ENCODE assay signal across 20 cellular contexts in genomic region chr2:46361920-46362666, GRCh38.
DNase-seq lines count a peak whose midpoint lies in the region; ATAC-seq and TF ChIP-seq lines count a peak whose summit lies in the region.
"Had no signal": no experiment of that assay in that cellular context is flagged by ENCODE, and none has a peak within 500 bp of the region (broad histone marks: within the 10 kb centered on the region; RNA-seq: fewer than 3 reads in every experiment).

No MANE protein-coding gene starts in this region.

- no peak for DNase-seq in activated naive CD4-positive, alpha-beta T cell treated with anti-CD3 and anti-CD28 coated beads for 36 hours
- DNase-seq in right lobe of liver (no peak), type B pancreatic cell (ENCODE audit: extremely low spot score, unreplicated experiment) (no peak), kidney tubule cell (ENCODE audit: low spot score) (no peak), COLO829 (ENCODE audit: low spot score) (no peak)
- DNase-seq: activated CD8-positive, alpha-beta memory T cell treated with anti-CD3 and anti-CD28 coated beads for 24 hours; CD4-positive, CD25-positive, alpha-beta regulatory T cell; H9; kidney; mesendoderm; NCI-H1092; NCI-H187 treated with DMSO at 0.1 percent for 48 hours; NCI-H526; nucleus accumbens; T-helper 17 cell; WERI-Rb-1 had no signal

- peaks cover 55% of the 10 kb centered on the region for H3K4me1 ChIP-seq in Loucy (ENCODE audit: insufficient read depth, low read length, poor library complexity, severe bottlenecking)
- H3K4me1 ChIP-seq in right lobe of liver: peaks cover 0 to 23% (median 8%) of the 10 kb centered on the region in 4 donors

- no peaks in the 10 kb centered on the region for H3K9me3 Mint-ChIP-seq in activated naive CD4-positive, alpha-beta T cell treated with anti-CD3 and anti-CD28 coated beads, Interleukin-2, amount 50 U/mL, for 24 hours
- no peaks in the 10 kb centered on the region for H3K9me3 Mint-ChIP-seq in activated naive CD4-positive, alpha-beta T cell treated with anti-CD3 and anti-CD28 coated beads for 36 hours
- H3K9me3 Mint-ChIP-seq in type B pancreatic cell: no peaks in the 10 kb centered on the region
- H3K9me3 Mint-ChIP-seq: activated T-helper 1 cell treated with anti-CD3 and anti-CD28 coated beads, Interleukin-12 subunit alpha, Interleukin-12 subunit beta, Interleukin-2, Interleukin-4 antibody, amounts not matched to agents 30 ng/mL and 10 ng/mL and 1 ng/mL, durations not matched to agents 14 hours and 24 hours and 36 hours; CD4-positive, CD25-positive, alpha-beta regulatory T cell; H9 had no signal

- peaks cover 17% of the 10 kb centered on the region; the same call in 1 of the 2 replicates for H3K36me3 ChIP-seq in Loucy (ENCODE audit: insufficient read depth, low read length)
- peaks cover 1 to 53% (median 29%) of the 10 kb centered on the region in 4 donors for H3K36me3 ChIP-seq in right lobe of liver
- H3K36me3 ChIP-seq: WERI-Rb-1 had no signal

- no peak overlapping the region for H2AFZ ChIP-seq in Loucy (ENCODE audit: low read length)

- H3F3A ChIP-seq in Loucy (ENCODE audit: low read depth): peaks cover 12% of the 10 kb centered on the region; the same call in 1 of the 2 replicates

- H3K79me2 ChIP-seq in Loucy (ENCODE audit: insufficient read depth, low read length): no peaks in the 10 kb centered on the region

- H3K4me1 Mint-ChIP-seq in activated naive CD4-positive, alpha-beta T cell treated with anti-CD3 and anti-CD28 coated beads, Interleukin-2, amount 50 U/mL, for 24 hours: peaks cover 50% of the 10 kb centered on the region
- H3K4me1 Mint-ChIP-seq in activated naive CD4-positive, alpha-beta T cell treated with anti-CD3 and anti-CD28 coated beads for 36 hours (ENCODE audit: low read depth): peaks cover 25% of the 10 kb centered on the region
- H3K4me1 Mint-ChIP-seq in type B pancreatic cell (ENCODE audit: unreplicated experiment): peaks cover 10% of the 10 kb centered on the region
- H3K4me1 Mint-ChIP-seq: H9 had no signal

- intact Hi-C loops in activated naive CD4-positive, alpha-beta T cell treated with anti-CD3 and anti-CD28 coated beads for 36 hours (cut with micrococcal nuclease): loop anchor here (5.0 kb wide), 1 partner anchor 715 kb away; no protein-coding TSS in a partner anchor
- intact Hi-C loops in right lobe of liver (cut with DNase I): loop anchor here in 1 of 2 donors (10.0 kb wide), 1 partner anchor 347 kb away; no protein-coding TSS in a partner anchor

- 75% methylated on average over 1 of the region's 6 CpGs for WGBS in right lobe of liver (ENCODE audit: insufficient coverage, low coverage, low lambda C conversion rate, missing lambda C conversion rate)

- no peaks in the 10 kb centered on the region for H3K9me3 ChIP-seq in Loucy (ENCODE audit: insufficient read depth, low read depth, low read length)
- no peaks in the 10 kb centered on the region for H3K9me3 ChIP-seq in right lobe of liver
- H3K9me3 ChIP-seq: SJSA1 had no signal

- H4K20me1 ChIP-seq in Loucy (ENCODE audit: insufficient read depth, low read length, poor library complexity, severe bottlenecking): no peaks in the 10 kb centered on the region

- TF ChIP-seq CTCF in Loucy (conservative IDR thresholded peaks at IDR 0.05; ENCODE audit: low read length) (peak; percentile 22; the same call in 1 of the 2 replicates), right lobe of liver (IDR thresholded peaks at IDR 0.05) (no peak), type B pancreatic cell (conservative IDR thresholded peaks at IDR 0.05) (no peak)

- no peaks in the 10 kb centered on the region for H3K27me3 ChIP-seq in Loucy (ENCODE audit: insufficient read depth, low read length, poor library complexity, severe bottlenecking)
- H3K27me3 ChIP-seq in right lobe of liver: no peaks in the 10 kb centered on the region
- H3K27me3 ChIP-seq: SJSA1 had no signal

- H3K27ac ChIP-seq in right lobe of liver: peak overlapping the region in 2 of 3 donors; percentile 33 to 49
- H3K27ac ChIP-seq: SJSA1, WERI-Rb-1 had no signal

- peak in 1 of 4 donors; percentile 4 for ATAC-seq in right lobe of liver
- ATAC-seq: T-helper 17 cell had no signal

- peaks cover 2% of the 10 kb centered on the region for H3K36me3 Mint-ChIP-seq in activated naive CD4-positive, alpha-beta T cell treated with anti-CD3 and anti-CD28 coated beads, Interleukin-2, amount 50 U/mL, for 24 hours
- no peaks in the 10 kb centered on the region for H3K36me3 Mint-ChIP-seq in activated naive CD4-positive, alpha-beta T cell treated with anti-CD3 and anti-CD28 coated beads for 36 hours (ENCODE audit: low read depth)
- peaks cover 18% of the 10 kb centered on the region for H3K36me3 Mint-ChIP-seq in type B pancreatic cell
- H3K36me3 Mint-ChIP-seq: CD4-positive, CD25-positive, alpha-beta regulatory T cell had no signal

- H3K27ac Mint-ChIP-seq in activated naive CD4-positive, alpha-beta T cell treated with anti-CD3 and anti-CD28 coated beads, Interleukin-2, amount 50 U/mL, for 24 hours: peak overlapping the region; percentile 59
- no peak overlapping the region for H3K27ac Mint-ChIP-seq in activated naive CD4-positive, alpha-beta T cell treated with anti-CD3 and anti-CD28 coated beads for 36 hours
- H3K27ac Mint-ChIP-seq in type B pancreatic cell: peak overlapping the region; percentile 5
- H3K27ac Mint-ChIP-seq: H9, T-helper 17 cell had no signal

- no peak overlapping the region for H3K4me3 Mint-ChIP-seq in activated naive CD4-positive, alpha-beta T cell treated with anti-CD3 and anti-CD28 coated beads, Interleukin-2, amount 50 U/mL, for 24 hours
- no peak overlapping the region for H3K4me3 Mint-ChIP-seq in activated naive CD4-positive, alpha-beta T cell treated with anti-CD3 and anti-CD28 coated beads for 36 hours
- no peak overlapping the region for H3K4me3 Mint-ChIP-seq in type B pancreatic cell
- H3K4me3 Mint-ChIP-seq: activated T-helper 1 cell treated with anti-CD3 and anti-CD28 coated beads, Interleukin-12 subunit alpha, Interleukin-12 subunit beta, Interleukin-2, Interleukin-4 antibody, amounts not matched to agents 30 ng/mL and 10 ng/mL and 1 ng/mL, durations not matched to agents 14 hours and 24 hours and 36 hours; CD4-positive, CD25-positive, alpha-beta regulatory T cell; H9; T-helper 17 cell had no signal

- peak overlapping the region; percentile 43 for H3K9ac ChIP-seq in Loucy (ENCODE audit: low read depth, low read length, poor library complexity, severe bottlenecking)

- CTCF ChIA-PET in activated naive CD4-positive, alpha-beta T cell treated with anti-CD3 and anti-CD28 coated beads for 36 hours (lab: Charles Lee): interaction anchor here (0.5 to 2.5 kb wide), 9 partner anchors 11 to 526 kb away, joined by 3 to 20 read pairs (median 4); no protein-coding TSS in a partner anchor

- H3K4me2 ChIP-seq in Loucy (ENCODE audit: low read depth, low read length, poor library complexity, severe bottlenecking): peak overlapping the region; percentile 52

- no peaks in the 10 kb centered on the region for H3K9me2 ChIP-seq in Loucy (replicated peaks; ENCODE audit: low read depth, low read length)

- no peak for TF ChIP-seq POLR2A in right lobe of liver (IDR thresholded peaks at IDR 0.05)

- H3K4me3 ChIP-seq in Loucy (ENCODE audit: low read length, poor library complexity, severe bottlenecking) (peak overlapping the region; percentile 20), right lobe of liver (no peak overlapping the region)
- H3K4me3 ChIP-seq: SJSA1 had no signal

- H3K27me3 Mint-ChIP-seq in activated naive CD4-positive, alpha-beta T cell treated with anti-CD3 and anti-CD28 coated beads, Interleukin-2, amount 50 U/mL, for 24 hours: no peaks in the 10 kb centered on the region
- H3K27me3 Mint-ChIP-seq in activated naive CD4-positive, alpha-beta T cell treated with anti-CD3 and anti-CD28 coated beads for 36 hours (ENCODE audit: low read depth): no peaks in the 10 kb centered on the region
- no peaks in the 10 kb centered on the region for H3K27me3 Mint-ChIP-seq in type B pancreatic cell
- H3K27me3 Mint-ChIP-seq: CD4-positive, CD25-positive, alpha-beta regulatory T cell had no signal
